ENCODE assay signal across 8 cellular contexts in the genomic region with DNA sequence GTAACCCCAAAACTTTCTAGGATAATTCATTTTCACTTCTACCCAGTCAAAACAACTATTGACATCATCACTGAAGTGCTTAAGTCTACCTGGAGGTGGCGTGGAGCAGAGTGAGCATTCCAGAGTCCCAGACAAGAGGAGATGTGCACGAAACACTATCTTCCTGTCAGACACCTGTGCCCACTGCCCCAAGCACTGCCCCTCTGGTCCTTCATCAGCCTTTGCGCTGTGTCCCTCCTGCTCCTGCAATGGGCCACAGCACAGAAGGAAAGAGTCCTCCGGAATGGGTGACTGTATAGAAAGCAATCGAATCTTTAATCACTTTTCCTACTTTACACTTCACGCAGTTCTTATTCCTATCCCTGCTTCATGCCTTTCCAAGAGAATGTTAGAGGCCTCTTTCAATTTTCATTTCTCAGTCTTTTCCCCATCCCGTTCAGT. TPM values are rescaled to one million over a fixed set of nuclear protein-coding genes. Genes with fewer than 3 reads are reported as not detected.
DNase-seq lines count a peak whose midpoint lies in the region; ATAC-seq and TF ChIP-seq lines count a peak whose summit lies in the region.

No MANE protein-coding gene starts in this region.

- H2AFZ ChIP-seq in SK-N-SH (ENCODE audit: low read depth), result no peak overlapping the region

- H3K4me2 ChIP-seq in SK-N-SH, result peak overlapping the region; percentile 88

- peak; percentile 33 for TF ChIP-seq CTCF in SK-N-SH (IDR thresholded peaks at IDR 0.05)

- H4K20me1 ChIP-seq in SK-N-SH (ENCODE audit: insufficient read depth), result no peaks in the 10 kb centered on the region

- H3K9ac ChIP-seq in SK-N-SH, result no peak overlapping the region

- peak; percentile 50 for TF ChIP-seq RAD21 in SK-N-SH (IDR thresholded peaks at IDR 0.05; ENCODE audit: low read length)

- CTCF ChIA-PET in SK-N-SH (lab: Yijun Ruan, JAX), result no interaction called here

- no peak for TF ChIP-seq EP300 in SK-N-SH (IDR thresholded peaks at IDR 0.05; ENCODE audit: borderline replicate concordance in 1 of 2, low read depth in 1 of 2, low read length in 1 of 2)

- no peaks in the 10 kb centered on the region for H3F3A ChIP-seq in SK-N-SH (replicated peaks; ENCODE audit: insufficient read depth)

- ATAC-seq in GM19372 (IDR thresholded peaks at IDR 0.05; ENCODE audit: low read depth, unreplicated experiment) (peak; percentile 79), HG03460 (IDR thresholded peaks at IDR 0.05; ENCODE audit: unreplicated experiment) (peak; percentile 73), HG02763 (IDR thresholded peaks at IDR 0.05; ENCODE audit: unreplicated experiment) (no peak)
- peak; percentile 55 for ATAC-seq in stimulated activated naive CD8-positive, alpha-beta T cell treated with anti-CD3 and anti-CD28 coated beads, Interleukin-15, Interleukin-2, amounts not matched to agents 100 U/mL and 50 U/mL, for 24 hours

- H3K36me3 ChIP-seq in SK-N-SH (replicated peaks in 1 of 2; ENCODE audit: control insufficient read depth in 1 of 2, insufficient read depth in 2 of 2, low read length in 1 of 2), result no peaks in the 10 kb centered on the region

- no peaks in the 10 kb centered on the region for H3K9me2 ChIP-seq in SK-N-SH

- peaks cover 34% of the 10 kb centered on the region for H3K27me3 ChIP-seq in SK-N-SH (ENCODE audit: insufficient read depth)

- no peak overlapping the region for H3K27ac ChIP-seq in SK-N-SH (ENCODE audit: low read depth in 2 of 2, low read length in 1 of 2)

- peak; percentile 5 for DNase-seq in DMS114 treated with DMSO at 0.1 percent for 48 hours (lab: John Stamatoyannopoulos, UW; ENCODE audit: unreplicated experiment)
- peak; percentile 59 for DNase-seq in SK-N-SH
- peak; percentile 56 for DNase-seq in globus pallidus (ENCODE audit: low spot score)
- peak; percentile 5 for DNase-seq in stimulated activated naive CD8-positive, alpha-beta T cell treated with anti-CD3 and anti-CD28 coated beads, Interleukin-15, Interleukin-2, amounts not matched to agents 100 U/mL and 50 U/mL, for 24 hours
- no peak for DNase-seq in ureter (ENCODE audit: low spot score)

- 45% methylated on average over 7 of the region's 7 CpGs for WGBS in SK-N-SH (ENCODE audit: low lambda C conversion rate)

- H3K9me3 ChIP-seq in SK-N-SH, result no peaks in the 10 kb centered on the region

- H3K4me1 ChIP-seq in SK-N-SH (ENCODE audit: control insufficient read depth in 1 of 2, insufficient read depth in 2 of 2, low read depth in 1 of 2, low read length in 1 of 2), result peaks cover 0 to 7% of the 10 kb centered on the region in 2 experiments; a peak in 2 of 4 replicates

- POLR2A ChIA-PET in SK-N-SH (lab: Yijun Ruan, JAX), result no interaction called here

- H3K79me2 ChIP-seq in SK-N-SH (ENCODE audit: insufficient read depth), result no peaks in the 10 kb centered on the region

- peak overlapping the region; percentile 32 to 52; a peak in 3 of 4 replicates for H3K4me3 ChIP-seq in SK-N-SH (ENCODE audit: low read depth in 2 of 2, low read length in 1 of 2)

TF ChIP-seq in SK-N-SH, 30 proteins besides CTCF, POLR2A, EP300 and RAD21:
- TF ChIP-seq FOSL2 (IDR thresholded peaks at IDR 0.05; ENCODE audit: borderline replicate concordance, low read depth), result no peak
- no peak for TF ChIP-seq POLR2AphosphoS5 (IDR thresholded peaks at IDR 0.05; ENCODE audit: low read depth, low read length)
- 0 out of 2 replicates have a peak, but pooled peaks have one; percentile 19 for TF ChIP-seq SMC3 (IDR thresholded peaks at IDR 0.05; ENCODE audit: low read depth, low read length)
- TF ChIP-seq, protein P1, sequence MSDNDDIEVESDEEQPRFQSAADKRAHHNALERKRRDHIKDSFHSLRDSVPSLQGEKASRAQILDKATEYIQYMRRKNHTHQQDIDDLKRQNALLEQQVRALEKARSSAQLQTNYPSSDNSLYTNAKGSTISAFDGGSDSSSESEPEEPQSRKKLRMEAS (IDR thresholded peaks at IDR 0.05; ENCODE audit: low read depth), result no peak
- TF ChIP-seq IRF3 (IDR thresholded peaks at IDR 0.05; ENCODE audit: low read depth, low read length), result no peak

RNA-seq across cellular contexts. Expression of gene GRIA4, which starts 0.5 kb away (rescaled TPM):
- 0.02 TPM in 1 of 2 replicates, not detected in the other for polyA plus RNA-seq in SK-N-SH (2012; rRNA removed)
- 0.46 and 0.59 TPM in 2 replicates for polyA plus RNA-seq in SK-N-SH (2012; cell fraction: cytosol; rRNA removed)
- polyA plus RNA-seq in SK-N-SH (2012; cell fraction: nucleus; rRNA removed), result 0.02 and 0.05 TPM in 2 replicates
- not detected for total RNA-seq in ureter
